8 cellular contexts compared by ENCODE assay signal in genomic region chr1:204506091-204506968, GRCh38. TPM values are rescaled to one million over a fixed set of nuclear protein-coding genes. Genes with fewer than 3 reads are reported as not detected.
DNase-seq lines count a peak whose midpoint lies in the region; ATAC-seq, FAIRE-seq and TF ChIP-seq lines count a peak whose summit lies in the region.

No MANE protein-coding gene starts in this region.

- peak overlapping the region; percentile 88 for H3K4me3 Mint-ChIP-seq in activated CD8-positive, alpha-beta T cell treated with anti-CD3 and anti-CD28 coated beads, Interleukin-2, amount 10 ng/mL, durations not matched to agents 7 days and 5 days

- DNase-seq in CD1c-positive myeloid dendritic cell (ENCODE audit: extremely low spot score) (peak; percentile 89), HL-60 (ENCODE audit: low read depth in 1 of 2, low spot score in 1 of 2) (peak; percentile 80 to 89), NCI-H82 treated with DMSO at 0.1 percent for 48 hours (lab: John Stamatoyannopoulos, UW; ENCODE audit: unreplicated experiment) (peak; percentile 89), middle frontal gyrus (ENCODE audit: extremely low spot score, low spot score) (peak; percentile 84)
- DNase-seq in activated CD8-positive, alpha-beta T cell treated with anti-CD3 and anti-CD28 coated beads, Interleukin-2, amount 10 ng/mL, durations not matched to agents 7 days and 5 days, result peak; percentile 88
- peak; percentile 45 to 53 for DNase-seq in stimulated activated CD8-positive, alpha-beta memory T cell treated with anti-CD3 and anti-CD28 coated beads, Interleukin-4, amount 100 ng/mL, for 4 hours (ENCODE audit: low read depth in 2 of 2, low spot score in 1 of 2)

- H3K36me3 Mint-ChIP-seq in activated CD8-positive, alpha-beta T cell treated with anti-CD3 and anti-CD28 coated beads, Interleukin-2, amount 10 ng/mL, durations not matched to agents 7 days and 5 days (ENCODE audit: low read depth), result peaks cover 8% of the 10 kb centered on the region

- peak; percentile 68 for ATAC-seq in GM21360 (IDR thresholded peaks at IDR 0.05; ENCODE audit: unreplicated experiment)
- peak; percentile 85 for ATAC-seq in activated CD8-positive, alpha-beta T cell treated with anti-CD3 and anti-CD28 coated beads, Interleukin-2, amount 10 ng/mL, durations not matched to agents 7 days and 5 days

- peak overlapping the region; percentile 97 for H3K27ac Mint-ChIP-seq in activated CD8-positive, alpha-beta T cell treated with anti-CD3 and anti-CD28 coated beads, Interleukin-2, amount 10 ng/mL, durations not matched to agents 7 days and 5 days

- H3K4me3 ChIP-seq in HL-60 (replicated peaks; ENCODE audit: insufficient read depth, low read length), result peak overlapping the region; percentile 51

- peak overlapping the region; percentile 74 for H3K27ac ChIP-seq in HL-60 (replicated peaks)

- FAIRE-seq in endometrium (lab: Jason Lieb, UNC), result peak; percentile 8

- H3K9me3 Mint-ChIP-seq in activated CD8-positive, alpha-beta T cell treated with anti-CD3 and anti-CD28 coated beads, Interleukin-2, amount 10 ng/mL, durations not matched to agents 7 days and 5 days (ENCODE audit: insufficient read depth), result no peaks in the 10 kb centered on the region

- peaks cover 40% of the 10 kb centered on the region for H3K4me1 Mint-ChIP-seq in activated CD8-positive, alpha-beta T cell treated with anti-CD3 and anti-CD28 coated beads, Interleukin-2, amount 10 ng/mL, durations not matched to agents 7 days and 5 days (ENCODE audit: low read depth)

- no peaks in the 10 kb centered on the region for H3K27me3 ChIP-seq in HL-60 (ENCODE audit: insufficient read depth, poor library complexity, severe bottlenecking)

- CTCF ChIA-PET in activated CD8-positive, alpha-beta T cell treated with anti-CD3 and anti-CD28 coated beads, Interleukin-2, amount 10 ng/mL, durations not matched to agents 7 days and 5 days (lab: Charles Lee), result interaction anchor here (0.7 to 18.9 kb wide), 18 partner anchors 11 to 301 kb away, joined by 3 to 1090 read pairs (median 8); partner anchors contain the start of genes MDM4 and PIK3C2B

- POLR2A ChIA-PET in activated CD8-positive, alpha-beta T cell treated with anti-CD3 and anti-CD28 coated beads, Interleukin-2, amount 10 ng/mL, durations not matched to agents 7 days and 5 days (lab: Charles Lee), result interaction anchor here (0.6 to 4.1 kb wide), 13 partner anchors 8 to 301 kb away, joined by 3 to 87 read pairs (median 4); partner anchors contain the start of genes MDM4 and PIK3C2B

- H3K27me3 Mint-ChIP-seq in activated CD8-positive, alpha-beta T cell treated with anti-CD3 and anti-CD28 coated beads, Interleukin-2, amount 10 ng/mL, durations not matched to agents 7 days and 5 days (ENCODE audit: low read depth), result no peaks in the 10 kb centered on the region

- no peak for TF ChIP-seq CTCF in HL-60 (IDR thresholded peaks at IDR 0.05; ENCODE audit: insufficient read depth, low read length)

RNA-seq across cellular contexts. Expression of gene MDM4, which starts 9.9 kb away (rescaled TPM):
- 10 to 100 TPM; 72.2 to 72.4 TPM for total RNA-seq in activated CD8-positive, alpha-beta T cell treated with anti-CD3 and anti-CD28 coated beads, Interleukin-2, amount 10 ng/mL, durations not matched to agents 7 days and 5 days

RNA-seq across cellular contexts. Expression of gene PIK3C2B, which starts 11.7 kb away (rescaled TPM):
- 10 to 100 TPM; 26.2 to 28.4 TPM for total RNA-seq in activated CD8-positive, alpha-beta T cell treated with anti-CD3 and anti-CD28 coated beads, Interleukin-2, amount 10 ng/mL, durations not matched to agents 7 days and 5 days

Comparison
In these comparisons a context has a peak if more than half of its experiments do, and no peak if none do; other contexts are left out.
1. Peak in every context shown above with its lines: DNase-seq, ATAC-seq, H3K4me3 ChIP-seq and H3K27ac ChIP-seq.